In genomic region chr1:175002910-175003517, GRCh38 we compare ENCODE assay signal across 15 cellular contexts. TPM values are rescaled to one million over a fixed set of nuclear protein-coding genes. Genes with fewer than 3 reads are reported as not detected.
A peak's percentile ranks its signal among the peaks of the same experiment; 100 is the strongest.
DNase-seq lines count a peak whose midpoint lies in the region; ATAC-seq and TF ChIP-seq lines count a peak whose summit lies in the region.
"Had no signal": no experiment of that assay in that cellular context is flagged by ENCODE, and none has a peak within 500 bp of the region (broad histone marks: within the 10 kb centered on the region; RNA-seq: fewer than 3 reads in every experiment).

No MANE protein-coding gene starts in this region.

- no peaks in the 10 kb centered on the region for H3K27me3 ChIP-seq in KMS-11 (ENCODE audit: insufficient read depth, low read depth)
- no peaks in the 10 kb centered on the region for H3K27me3 ChIP-seq in psoas muscle (ENCODE audit: insufficient read depth in 3 of 3, low read length in 2 of 3)
- H3K27me3 ChIP-seq in Karpas-422 (ENCODE audit: low read length) = no peaks in the 10 kb centered on the region

- no peaks in the 10 kb centered on the region for H3K9me2 ChIP-seq in Karpas-422 (replicated peaks; ENCODE audit: insufficient read depth, low read length)

- no peak overlapping the region for H3K4me3 ChIP-seq in KMS-11 (IDR thresholded peaks at IDR 0.05; ENCODE audit: insufficient read depth, low read depth, low read length)
- peak overlapping the region; percentile 20 for H3K4me3 ChIP-seq in psoas muscle
- no peak overlapping the region for H3K4me3 ChIP-seq in Karpas-422 (ENCODE audit: low read length)

- no peaks in the 10 kb centered on the region for H3K9me3 Mint-ChIP-seq in activated T-cell treated with anti-CD3 and anti-CD28 coated beads, Interleukin-2, amount 50 U/mL, for 4 hours
- no peaks in the 10 kb centered on the region for H3K9me3 Mint-ChIP-seq in activated naive CD8-positive, alpha-beta T cell treated with anti-CD3 and anti-CD28 coated beads, Interleukin-2, amount 10 ng/mL, durations not matched to agents 7 days and 5 days
- H3K9me3 Mint-ChIP-seq: activated T-helper 17 cell treated with anti-CD3 and anti-CD28 coated beads, Interleukin-2, amount 50 U/mL, for 72 hours; memory B cell had no signal

- 47 to 62% (median 53%) methylated on average over 17 of the region's 17 CpGs for WGBS in psoas muscle, 3 donors

- H3K4me1 Mint-ChIP-seq in activated T-cell treated with anti-CD3 and anti-CD28 coated beads, Interleukin-2, amount 50 U/mL, for 4 hours (ENCODE audit: low read depth) = peaks cover 50% of the 10 kb centered on the region
- peaks cover 38% of the 10 kb centered on the region for H3K4me1 Mint-ChIP-seq in activated naive CD8-positive, alpha-beta T cell treated with anti-CD3 and anti-CD28 coated beads, Interleukin-2, amount 10 ng/mL, durations not matched to agents 7 days and 5 days

- H3K36me3 ChIP-seq in KMS-11 (ENCODE audit: insufficient read depth) (peaks cover 14% of the 10 kb centered on the region; the same call in 1 of the 2 replicates), psoas muscle (ENCODE audit: insufficient read depth in 1 of 2, low read depth in 1 of 2) (peaks cover 3 to 36% of the 10 kb centered on the region in 2 donors), Karpas-422 (ENCODE audit: insufficient read depth, low read length) (peaks cover 21% of the 10 kb centered on the region)

- H3K4me1 ChIP-seq in KMS-11 (ENCODE audit: low read depth, poor library complexity, severe bottlenecking) = peaks cover 45% of the 10 kb centered on the region
- peaks cover 28% of the 10 kb centered on the region for H3K4me1 ChIP-seq in psoas muscle
- H3K4me1 ChIP-seq in Karpas-422 (ENCODE audit: low read length) = peaks cover 39% of the 10 kb centered on the region

- no peak for DNase-seq in activated T-cell treated with anti-CD3 and anti-CD28 coated beads, Interleukin-2, amount 50 U/mL, for 4 hours
- DNase-seq in activated T-cell treated with anti-CD3 and anti-CD28 coated beads, Interleukin-2, amount 50 U/mL, for 48 hours = no peak
- DNase-seq in activated naive CD8-positive, alpha-beta T cell treated with anti-CD3 and anti-CD28 coated beads, Interleukin-2, amount 10 ng/mL, durations not matched to agents 7 days and 5 days = no peak
- DNase-seq in psoas muscle (no peak), Karpas-422 (no peak), SKM-1 (lab: John Stamatoyannopoulos, UW; ENCODE audit: unreplicated experiment) (no peak)
- no peak for DNase-seq in stimulated activated CD4-positive, alpha-beta T cell treated with anti-CD3 and anti-CD28 coated beads, Interleukin-12 subunit alpha, Interleukin-12 subunit beta, amount 100 ng/mL, for 4 hours
- DNase-seq: DMS79 treated with DMSO at 0.1 percent for 48 hours, NCI-H1930, NCI-H526 treated with DMSO at 0.1 percent for 48 hours, SIG-M5, WERI-Rb-1 had no signal

- H3K4me2 ChIP-seq in KMS-11 (peak overlapping the region; percentile 86), Karpas-422 (ENCODE audit: low read depth, low read length, poor library complexity, severe bottlenecking) (no peak overlapping the region)

- H3K4me3 Mint-ChIP-seq in activated T-cell treated with anti-CD3 and anti-CD28 coated beads, Interleukin-2, amount 50 U/mL, for 4 hours = peak overlapping the region; percentile 65
- H3K4me3 Mint-ChIP-seq in activated naive CD8-positive, alpha-beta T cell treated with anti-CD3 and anti-CD28 coated beads, Interleukin-2, amount 10 ng/mL, durations not matched to agents 7 days and 5 days = peak overlapping the region; percentile 9
- H3K4me3 Mint-ChIP-seq: activated T-helper 17 cell treated with anti-CD3 and anti-CD28 coated beads, Interleukin-2, amount 50 U/mL, for 72 hours had no signal

- H3K27ac Mint-ChIP-seq in activated naive CD8-positive, alpha-beta T cell treated with anti-CD3 and anti-CD28 coated beads, Interleukin-2, amount 10 ng/mL, durations not matched to agents 7 days and 5 days = no peak overlapping the region
- H3K27ac Mint-ChIP-seq: activated T-helper 17 cell treated with anti-CD3 and anti-CD28 coated beads, Interleukin-2, amount 50 U/mL, for 72 hours; memory B cell had no signal

- H3K27ac ChIP-seq in KMS-11 = 0 out of 2 replicates have a peak overlapping the region, but pooled peaks have one; percentile 12
- H3K27ac ChIP-seq in psoas muscle = no peak overlapping the region
- H3K27ac ChIP-seq in Karpas-422 (ENCODE audit: low read length) = no peak overlapping the region
- H3K27ac ChIP-seq: WERI-Rb-1 had no signal

- H4K20me1 ChIP-seq in KMS-11 (ENCODE audit: insufficient read depth) (peaks cover 31% of the 10 kb centered on the region), Karpas-422 (ENCODE audit: insufficient read depth, low read depth, low read length) (peaks cover 26% of the 10 kb centered on the region)

- POLR2A ChIA-PET in activated naive CD8-positive, alpha-beta T cell treated with anti-CD3 and anti-CD28 coated beads, Interleukin-2, amount 10 ng/mL, durations not matched to agents 7 days and 5 days (lab: Charles Lee) = interaction anchor here (1.0 kb wide), 1 partner anchor 20 kb away, joined by 4 read pairs; the partner anchor contains the start of gene MRPS14

- no peak overlapping the region for H2AFZ ChIP-seq in KMS-11 (ENCODE audit: low read depth)
- no peak overlapping the region for H2AFZ ChIP-seq in Karpas-422 (ENCODE audit: low read length)

- peaks cover 29% of the 10 kb centered on the region for H3K36me3 Mint-ChIP-seq in activated T-cell treated with anti-CD3 and anti-CD28 coated beads, Interleukin-2, amount 50 U/mL, for 4 hours (ENCODE audit: insufficient read depth)
- H3K36me3 Mint-ChIP-seq in activated naive CD8-positive, alpha-beta T cell treated with anti-CD3 and anti-CD28 coated beads, Interleukin-2, amount 10 ng/mL, durations not matched to agents 7 days and 5 days = peaks cover 20% of the 10 kb centered on the region

- ATAC-seq in activated T-cell treated with anti-CD3 and anti-CD28 coated beads, Interleukin-2, amount 50 U/mL, for 4 hours = no peak
- no peak for ATAC-seq in activated naive CD8-positive, alpha-beta T cell treated with anti-CD3 and anti-CD28 coated beads, Interleukin-2, amount 10 ng/mL, durations not matched to agents 7 days and 5 days (ENCODE audit: low read depth)
- no peak for ATAC-seq in psoas muscle
- ATAC-seq: activated T-helper 17 cell treated with anti-CD3 and anti-CD28 coated beads, Interleukin-2, amount 50 U/mL, for 72 hours had no signal

- H3K9me3 ChIP-seq in psoas muscle = no peaks in the 10 kb centered on the region
- no peaks in the 10 kb centered on the region for H3K9me3 ChIP-seq in Karpas-422 (ENCODE audit: low read length)

- peaks cover 81% of the 10 kb centered on the region for H3K79me2 ChIP-seq in KMS-11 (ENCODE audit: insufficient read depth, low read depth)
- H3K79me2 ChIP-seq in Karpas-422 (ENCODE audit: low read length) = peaks cover 82% of the 10 kb centered on the region

- H3K9ac ChIP-seq in KMS-11 (no peak overlapping the region), Karpas-422 (ENCODE audit: low read length) (no peak overlapping the region)

- no peaks in the 10 kb centered on the region for H3K27me3 Mint-ChIP-seq in activated T-cell treated with anti-CD3 and anti-CD28 coated beads, Interleukin-2, amount 50 U/mL, for 4 hours (ENCODE audit: low read depth)
- H3K27me3 Mint-ChIP-seq in activated naive CD8-positive, alpha-beta T cell treated with anti-CD3 and anti-CD28 coated beads, Interleukin-2, amount 10 ng/mL, durations not matched to agents 7 days and 5 days = no peaks in the 10 kb centered on the region
- H3K27me3 Mint-ChIP-seq: activated T-helper 17 cell treated with anti-CD3 and anti-CD28 coated beads, Interleukin-2, amount 50 U/mL, for 72 hours; memory B cell had no signal

- TF ChIP-seq CTCF in KMS-11 (conservative IDR thresholded peaks at IDR 0.05; ENCODE audit: low read depth, low read length) (no peak), psoas muscle (IDR thresholded peaks at IDR 0.05) (no peak)

- intact Hi-C loops in psoas muscle (cut with DNase I) = no loop called here

RNA-seq across cellular contexts. Expression of gene CACYBP, which starts 3.3 kb away (rescaled TPM):
- total RNA-seq in activated T-cell treated with anti-CD3 and anti-CD28 coated beads, Interleukin-2, amount 50 U/mL, for 4 hours = 100 to 1,000 TPM; 288 to 331 (median 317) TPM
- total RNA-seq in activated naive CD8-positive, alpha-beta T cell treated with anti-CD3 and anti-CD28 coated beads, Interleukin-2, amount 10 ng/mL, durations not matched to agents 7 days and 5 days = 100 to 1,000 TPM; 147 to 177 TPM
- total RNA-seq in psoas muscle = 100 to 1,000 TPM in 1 of 4 donors, 10 to 100 TPM in 3; 69.4 to 113 (median 77.2) TPM
- 100 to 1,000 TPM in 2 of 3 donors, 10 to 100 TPM in 1; 94.3 to 260 (median 156) TPM for polyA plus RNA-seq in psoas muscle
- total RNA-seq in Karpas-422 (2014; rRNA removed; shearing (Covaris generic); ENCODE audit: low replicate concordance) = 93.4 and 188 TPM in 2 replicates

RNA-seq across cellular contexts. Expression of gene MRPS14, which starts 20.2 kb away (rescaled TPM):
- 10 to 100 TPM; 26.1 to 28.5 (median 27.8) TPM for total RNA-seq in activated T-cell treated with anti-CD3 and anti-CD28 coated beads, Interleukin-2, amount 50 U/mL, for 4 hours
- 10 to 100 TPM; 34.0 to 38.4 TPM for total RNA-seq in activated naive CD8-positive, alpha-beta T cell treated with anti-CD3 and anti-CD28 coated beads, Interleukin-2, amount 10 ng/mL, durations not matched to agents 7 days and 5 days
- 10 to 100 TPM; 21.6 to 27.4 (median 24.3) TPM for total RNA-seq in psoas muscle
- 10 to 100 TPM; 21.8 to 40.7 (median 29.6) TPM for polyA plus RNA-seq in psoas muscle
- total RNA-seq in Karpas-422 (2014; rRNA removed; shearing (Covaris generic); ENCODE audit: low replicate concordance) = 38.3 and 41.7 TPM in 2 replicates
